8 cellular contexts compared by ENCODE assay signal in the genomic region with DNA sequence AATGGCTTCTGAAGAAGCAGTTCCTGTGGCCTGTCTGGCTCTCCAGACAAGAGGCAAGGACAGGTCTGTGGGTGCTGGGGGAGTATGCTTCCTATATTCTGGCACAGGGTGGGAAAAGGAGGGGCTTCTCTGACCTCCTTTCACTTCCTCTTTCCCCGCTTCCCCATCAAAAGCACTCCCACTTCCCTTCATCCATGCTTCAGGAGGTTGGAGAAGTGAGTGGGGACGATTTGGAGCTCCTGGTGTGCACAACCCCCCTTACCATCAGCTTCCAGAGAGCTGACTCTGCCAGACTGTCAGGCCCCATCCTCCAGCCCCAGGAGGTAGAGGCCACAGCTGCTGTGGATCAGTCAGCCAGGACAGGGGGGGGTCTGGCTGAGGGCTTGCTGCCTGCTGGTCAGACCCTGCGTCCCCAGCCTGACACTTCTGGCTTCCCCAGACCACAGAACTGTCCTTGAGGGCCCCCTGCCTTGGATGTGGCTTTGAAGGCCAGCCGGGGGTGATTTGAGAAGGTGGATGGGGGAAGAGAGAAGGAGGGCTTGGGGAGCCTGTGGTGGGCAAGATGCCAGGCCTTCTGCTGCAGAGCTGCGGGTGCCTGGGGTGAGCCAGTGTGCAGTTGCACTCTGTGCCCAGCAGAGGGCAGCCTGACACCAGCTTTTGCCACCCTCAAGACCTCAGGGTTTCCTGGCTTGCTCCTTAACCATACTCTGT. TPM values are rescaled to one million over a fixed set of nuclear protein-coding genes. Genes with fewer than 3 reads are reported as not detected.
DNase-seq lines count a peak whose midpoint lies in the region; ATAC-seq and TF ChIP-seq lines count a peak whose summit lies in the region.

No MANE protein-coding gene starts in this region.

- TF ChIP-seq CTCF in heart left ventricle (IDR thresholded peaks at IDR 0.05): peak; percentile 92 to 100 (median 98)
- TF ChIP-seq CTCF in psoas muscle (IDR thresholded peaks at IDR 0.05): peak; percentile 99
- peak; percentile 99 for TF ChIP-seq CTCF in upper lobe of right lung (IDR thresholded peaks at IDR 0.05)

- peaks cover 3 to 44% (median 31%) of the 10 kb centered on the region in 12 donors for H3K4me1 ChIP-seq in heart left ventricle
- peaks cover 30% of the 10 kb centered on the region for H3K4me1 ChIP-seq in psoas muscle
- peaks cover 21% of the 10 kb centered on the region for H3K4me1 ChIP-seq in upper lobe of right lung

- TF ChIP-seq POLR2A in heart left ventricle (IDR thresholded peaks at IDR 0.05): no peak

- H3K36me3 ChIP-seq in heart left ventricle (peaks cover 0 to 82% (median 66%) of the 10 kb centered on the region in 9 donors), psoas muscle (ENCODE audit: insufficient read depth in 1 of 2, low read depth in 1 of 2) (peaks cover 0 to 83% of the 10 kb centered on the region in 2 donors), upper lobe of right lung (peaks cover 46% of the 10 kb centered on the region)

- ATAC-seq in heart left ventricle (peak; percentile 77 to 87 (median 85)), psoas muscle (peak; percentile 79 to 96 (median 88)), upper lobe of right lung (peak; percentile 93)

- H3K9me3 ChIP-seq in heart left ventricle (no peaks in the 10 kb centered on the region), psoas muscle (no peaks in the 10 kb centered on the region), upper lobe of right lung (no peaks in the 10 kb centered on the region)

- intact Hi-C loops in heart left ventricle (cut with DNase I) (loop anchor here (1.0 to 10.0 kb wide), 11 partner anchors 54 to 367 kb away; partner anchors contain the start of gene GPR3 (in 2 of the 10)), psoas muscle (cut with DNase I) (loop anchor here (2.0 kb wide), 3 partner anchors 58 to 94 kb away; partner anchors contain the start of gene GPR3 (in 1 of the 2)), upper lobe of right lung (cut with DNase I) (loop anchor here (2.0 to 5.0 kb wide), 2 partner anchors 92 to 307 kb away; partner anchors contain the start of gene GPR3)

- peak overlapping the region; percentile 48 to 94 (median 79) for H3K27ac ChIP-seq in heart left ventricle
- peak overlapping the region; percentile 66 for H3K27ac ChIP-seq in psoas muscle
- H3K27ac ChIP-seq in upper lobe of right lung: peak overlapping the region; percentile 78

- WGBS in heart left ventricle, 4 donors: 29 to 34% (median 32%) methylated on average over 5 of the region's 5 CpGs
- 22 to 30% (median 24%) methylated on average over 5 of the region's 5 CpGs for WGBS in psoas muscle, 3 donors

- peak; percentile 23 for DNase-seq in NK-92 treated with Interleukin-12 subunit alpha and Interleukin-12 subunit beta, amount 100 ng/mL, for 24 hours (lab: John Stamatoyannopoulos, UW)
- DNase-seq in NK-92 (lab: John Stamatoyannopoulos, UW; ENCODE audit: unreplicated experiment) (no peak), NCI-H1417 (lab: John Stamatoyannopoulos, UW) (peak; percentile 82 to 94 (median 87)), T-helper 1 cell (peak; percentile 53 to 72 (median 69)), amniotic stem cell (lab: John Stamatoyannopoulos, UW) (peak; percentile 64), heart left ventricle (peak; percentile 75 to 92 (median 83)), psoas muscle (peak; percentile 78 to 91), upper lobe of right lung (peak; percentile 91)

- no peak overlapping the region for H3K4me3 ChIP-seq in heart left ventricle
- no peak overlapping the region for H3K4me3 ChIP-seq in psoas muscle
- H3K4me3 ChIP-seq in upper lobe of right lung: no peak overlapping the region

- no peaks in the 10 kb centered on the region for H3K27me3 ChIP-seq in heart left ventricle
- H3K27me3 ChIP-seq in psoas muscle (ENCODE audit: insufficient read depth in 3 of 3, low read length in 2 of 3): no peaks in the 10 kb centered on the region
- H3K27me3 ChIP-seq in upper lobe of right lung: no peaks in the 10 kb centered on the region

RNA-seq across cellular contexts. Expression of gene TMEM222, which starts 21.5 kb away (rescaled TPM):
- total RNA-seq in heart left ventricle (10 to 100 TPM; 18.1 to 32.5 (median 25.9) TPM), psoas muscle (10 to 100 TPM; 20.7 to 35.0 (median 23.8) TPM), upper lobe of right lung (36.7 TPM)
- polyA plus RNA-seq in heart left ventricle (10 to 100 TPM; 28.9 to 49.3 TPM), psoas muscle (10 to 100 TPM; 30.8 to 50.2 (median 40.6) TPM)

RNA-seq across cellular contexts. Expression of gene SYTL1, which starts 41.3 kb away (rescaled TPM):
- total RNA-seq in heart left ventricle (1 to 10 TPM in 2 of 9 donors, under 1 TPM in 6, not detected in 1; 0.23 to 6.0 (median 0.46) TPM), psoas muscle (1 to 10 TPM in 1 of 4 donors, under 1 TPM in 3; 0.41 to 1.3 (median 0.68) TPM), upper lobe of right lung (30.6 TPM)
- polyA plus RNA-seq in heart left ventricle (1 to 10 TPM in 1 of 2 donors, under 1 TPM in 1; 0.57 to 1.2 TPM), psoas muscle (under 1 TPM; 0.13 to 0.23 (median 0.14) TPM)
